In the genomic region with DNA sequence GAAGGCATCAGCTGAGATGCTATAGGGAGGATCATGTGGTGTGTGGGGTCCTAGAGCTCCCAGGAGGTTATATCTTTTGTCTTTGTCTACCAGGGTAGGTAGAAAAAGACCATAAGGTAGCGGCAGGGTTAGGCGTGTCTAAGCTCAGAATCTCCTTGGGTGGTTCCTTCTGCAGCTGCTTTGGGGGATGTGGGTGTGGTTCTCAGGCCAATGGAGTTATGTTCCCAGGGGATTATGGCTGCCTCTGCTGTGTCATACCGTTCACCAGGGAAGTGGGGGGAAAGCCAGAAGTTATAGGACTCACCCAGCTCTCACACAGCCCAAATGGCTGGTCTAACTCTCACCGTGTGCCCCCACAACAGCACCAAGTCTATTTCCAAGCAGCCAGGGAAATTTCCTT, we compare ENCODE assay signal across 25 cellular contexts.
"Had no signal": no experiment of that assay in that cellular context is flagged by ENCODE, and none has a peak within 500 bp of the region (broad histone marks: within the 10 kb centered on the region; RNA-seq: fewer than 3 reads in every experiment).

No MANE protein-coding gene starts in this region.

- H3K27me3 ChIP-seq: ovary, right lobe of liver, sigmoid colon, suprapubic skin, testis, tibial artery, transverse colon, upper lobe of right lung, uterus had no signal

- DNase-seq: naive thymus-derived CD8-positive, alpha-beta T cell; nephron progenitor cell; occipital lobe; ovary; psoas muscle; right cardiac atrium; right lobe of liver; sigmoid colon; small intestine; stimulated activated CD4-positive, alpha-beta T cell treated with anti-CD3 and anti-CD28 coated beads, Interleukin-15, amount 100 ng/mL, for 24 hours; stimulated activated CD4-positive, alpha-beta T cell treated with anti-CD3 and anti-CD28 coated beads, Interleukin-2, amount 100 ng/mL, for 24 hours; stimulated activated CD4-positive, alpha-beta T cell treated with anti-CD3 and anti-CD28 coated beads, Interleukin-2, amount 100 ng/mL, for 48 hours; stimulated activated CD4-positive, alpha-beta T cell treated with anti-CD3 and anti-CD28 coated beads, Interleukin-4, amount 100 ng/mL, for 24 hours; stimulated activated naive B cell treated with anti-CD40 and anti-IgM and Interleukin-4, amounts not matched to agents 10 μg/mL and 1 μg/mL and 100 μg/mL, for 72 hours; stimulated activated naive CD4-positive, alpha-beta T cell treated with Interleukin-2 at 50 U/mL for 16 hours; substantia nigra; testis; tibial artery; transverse colon; upper lobe of right lung; uterus had no signal

- H3K4me3 ChIP-seq: ovary, psoas muscle, right lobe of liver, sigmoid colon, suprapubic skin, testis, tibial artery, transverse colon, upper lobe of right lung, uterus had no signal

- H3K4me1 ChIP-seq: parathyroid adenoma, psoas muscle, right lobe of liver, sigmoid colon, suprapubic skin, testis, tibial artery, transverse colon, upper lobe of right lung, uterus had no signal

- H3K9me3 ChIP-seq: ovary, psoas muscle, right lobe of liver, testis, tibial artery, transverse colon, upper lobe of right lung, uterus had no signal

- ATAC-seq: naive thymus-derived CD8-positive, alpha-beta T cell; natural killer cell treated with Interleukin-12 subunit alpha and Interleukin-12 subunit beta and Interleukin-15 and Interleukin-18, amount 100 ng/mL, for 72 hours; psoas muscle; right cardiac atrium; right lobe of liver; stimulated activated effector memory CD8-positive, alpha-beta T cell treated with anti-CD3 and anti-CD28 coated beads, Interleukin-12 subunit alpha, Interleukin-12 subunit beta, amount 100 ng/mL, for 72 hours; stimulated activated naive B cell treated with anti-CD40 and anti-IgM and Interleukin-4, amounts not matched to agents 10 μg/mL and 1 μg/mL and 100 μg/mL, for 72 hours; upper lobe of right lung had no signal

- H3K36me3 ChIP-seq: ovary, right lobe of liver, sigmoid colon, suprapubic skin, tibial artery, transverse colon, upper lobe of right lung, uterus had no signal

- H3K27ac ChIP-seq: ovary, parathyroid adenoma, psoas muscle, right lobe of liver, sigmoid colon, suprapubic skin, testis, tibial artery, transverse colon, upper lobe of right lung, uterus had no signal
